Comparison of ENCODE assay signal across 1 cellular context in genomic region chr2:3194828-3195227, GRCh38.
TF ChIP-seq lines count a peak whose summit lies in the region.

No MANE protein-coding gene starts in this region.

TF ChIP-seq in SK-N-SH treated with all-trans-retinoic acid at 6 μM for 48 hours, 23 proteins besides CTCF, POLR2A, EP300 and RAD21 (continued from another document):
- no peak for TF ChIP-seq TSHZ2 (CRISPR knock-in tag; IDR thresholded peaks at IDR 0.05)
- no peak for TF ChIP-seq POU6F1 (CRISPR knock-in tag; IDR thresholded peaks at IDR 0.05; ENCODE audit: borderline replicate concordance, low read depth)
- no peak for TF ChIP-seq ZFP3 (CRISPR knock-in tag; IDR thresholded peaks at IDR 0.05)
- no peak for TF ChIP-seq ISL1 (CRISPR knock-in tag; IDR thresholded peaks at IDR 0.05)
- no peak for TF ChIP-seq CSRNP3 (CRISPR knock-in tag; IDR thresholded peaks at IDR 0.05)
- TF ChIP-seq ZFP30 (CRISPR knock-in tag; IDR thresholded peaks at IDR 0.05) = no peak
- TF ChIP-seq SNAI2 (CRISPR knock-in tag; IDR thresholded peaks at IDR 0.05) = no peak
- no peak for TF ChIP-seq TOX (CRISPR knock-in tag; IDR thresholded peaks at IDR 0.05; ENCODE audit: borderline replicate concordance)
- TF ChIP-seq BACH2 (CRISPR knock-in tag; IDR thresholded peaks at IDR 0.05; ENCODE audit: borderline replicate concordance) = no peak
- no peak for TF ChIP-seq TCF4 (CRISPR knock-in tag; IDR thresholded peaks at IDR 0.05; ENCODE audit: borderline replicate concordance)
- TF ChIP-seq RARB (CRISPR knock-in tag; IDR thresholded peaks at IDR 0.05) = no peak
- TF ChIP-seq CSDC2 (CRISPR knock-in tag; IDR thresholded peaks at IDR 0.05) = no peak
